ENCODE assay signal across 14 cellular contexts in genomic region chrX:12360991-12361598, GRCh38.
A peak's percentile ranks its signal among the peaks of the same experiment; 100 is the strongest.
DNase-seq lines count a peak whose midpoint lies in the region.
"Had no signal": no experiment of that assay in that cellular context is flagged by ENCODE, and none has a peak within 500 bp of the region (broad histone marks: within the 10 kb centered on the region; RNA-seq: fewer than 3 reads in every experiment).

No MANE protein-coding gene starts in this region.

- peaks cover 26% of the 10 kb centered on the region for H3K4me1 ChIP-seq in skeletal muscle satellite cell (ENCODE audit: control insufficient read depth, insufficient read depth, low read length)
- H3K4me1 ChIP-seq: vagina had no signal

- no peaks in the 10 kb centered on the region for H3K36me3 ChIP-seq in skeletal muscle satellite cell (ENCODE audit: insufficient read depth, low read length)
- H3K36me3 ChIP-seq: vagina had no signal

- no peak overlapping the region for H3K4me3 ChIP-seq in skeletal muscle satellite cell (ENCODE audit: low read length)
- H3K4me3 ChIP-seq: vagina had no signal

- DNase-seq in NCI-H748 (lab: John Stamatoyannopoulos, UW; ENCODE audit: unreplicated experiment) (peak; percentile 53), NCI-H748 treated with DMSO at 0.1 percent for 48 hours (lab: John Stamatoyannopoulos, UW) (no peak), NOMO-1 treated with DMSO at 0.1 percent for 48 hours (lab: John Stamatoyannopoulos, UW; ENCODE audit: unreplicated experiment) (peak; percentile 78), epithelial cell of prostate (ENCODE audit: low read depth, low spot score) (no peak), NCI-H2107 treated with DMSO at 0.1 percent for 48 hours (lab: John Stamatoyannopoulos, UW; ENCODE audit: unreplicated experiment) (no peak), cerebellar nuclear complex (lab: John Stamatoyannopoulos, UW) (no peak)
- DNase-seq in activated CD8-positive, alpha-beta memory T cell treated with anti-CD3 and anti-CD28 coated beads, Interleukin-2, amount 50 U/mL, for 48 hours, result no peak
- DNase-seq: CD4-positive, alpha-beta memory T cell; NCI-H82; Right ventricle myocardium superior; stimulated activated naive CD8-positive, alpha-beta T cell treated with anti-CD3 and anti-CD28 coated beads, Interleukin-15, amount 100 ng/mL, for 72 hours had no signal

- H3K27ac ChIP-seq in epithelial cell of prostate, result peak overlapping the region; percentile 82
- H3K27ac ChIP-seq: KMS-11, vagina had no signal

- peak overlapping the region; percentile 75 for H3K9ac ChIP-seq in skeletal muscle satellite cell (ENCODE audit: low read depth, low read length)
- H3K9ac ChIP-seq: KMS-11 had no signal

- H3K9me3 ChIP-seq in skeletal muscle satellite cell (replicated peaks; ENCODE audit: low read length), result no peaks in the 10 kb centered on the region
- H3K9me3 ChIP-seq: vagina had no signal

- H3K4me2 ChIP-seq in skeletal muscle satellite cell (ENCODE audit: low read length), result peak overlapping the region; percentile 54
- H3K4me2 ChIP-seq: KMS-11 had no signal

- no peaks in the 10 kb centered on the region for H3K27me3 ChIP-seq in skeletal muscle satellite cell (ENCODE audit: control insufficient read depth, insufficient read depth, low read length)
- H3K27me3 ChIP-seq: vagina had no signal

Comparison
In these comparisons a context has a peak if more than half of its experiments do, and no peak if none do; other contexts are left out.
1. DNase-seq: peak in NCI-H748 (single experiment) and NOMO-1 treated with DMSO at 0.1 percent for 48 hours (single experiment); none in NCI-H748 treated with DMSO at 0.1 percent for 48 hours (single experiment), epithelial cell of prostate (single experiment), NCI-H2107 treated with DMSO at 0.1 percent for 48 hours (single experiment), activated CD8-positive, alpha-beta memory T cell treated with anti-CD3 and anti-CD28 coated beads, Interleukin-2, amount 50 U/mL, for 48 hours (single experiment) and cerebellar nuclear complex (0 of 2).